8 cellular contexts compared by ENCODE assay signal in genomic region chr10:109852004-109852717, GRCh38.
DNase-seq lines count a peak whose midpoint lies in the region; ATAC-seq and TF ChIP-seq lines count a peak whose summit lies in the region.

No MANE protein-coding gene starts in this region.

- no peak overlapping the region for H3K27ac Mint-ChIP-seq in type B pancreatic cell

- no peaks in the 10 kb centered on the region for H3K27me3 ChIP-seq in Karpas-422 (ENCODE audit: low read length)
- no peaks in the 10 kb centered on the region for H3K27me3 ChIP-seq in SJCRH30
- no peaks in the 10 kb centered on the region for H3K27me3 ChIP-seq in trophoblast cell (ENCODE audit: insufficient read depth, low read length)

- no peak overlapping the region for H2BK5ac ChIP-seq in trophoblast cell (ENCODE audit: low read depth, low read length, poor library complexity)

- H3K36me3 Mint-ChIP-seq in type B pancreatic cell: no peaks in the 10 kb centered on the region

- DNase-seq in ELR (ENCODE audit: low read depth) (peak; percentile 77), Karpas-422 (peak; percentile 88), SJCRH30 (peak; percentile 69 to 85), germinal center (ENCODE audit: low spot score) (peak; percentile 60), trophoblast cell (peak; percentile 24 to 75), type B pancreatic cell (ENCODE audit: extremely low spot score, unreplicated experiment) (peak; percentile 83)
- DNase-seq in activated naive CD4-positive, alpha-beta T cell (lab: John Stamatoyannopoulos, UW): peak; percentile 31 to 61 (median 48)

- H3K14ac ChIP-seq in trophoblast cell (ENCODE audit: low read length): no peak overlapping the region

- H4K20me1 ChIP-seq in Karpas-422 (ENCODE audit: insufficient read depth, low read depth, low read length): no peaks in the 10 kb centered on the region

- peak; percentile 94 for TF ChIP-seq CTCF in type B pancreatic cell (conservative IDR thresholded peaks at IDR 0.05)

- no peak overlapping the region for H4K8ac ChIP-seq in trophoblast cell (ENCODE audit: low read depth, low read length)

- peak; percentile 93 for ATAC-seq in GM21786 (IDR thresholded peaks at IDR 0.05; ENCODE audit: unreplicated experiment)

- H3K27me3 Mint-ChIP-seq in type B pancreatic cell: peaks cover 21% of the 10 kb centered on the region

- H3K79me2 ChIP-seq in Karpas-422 (ENCODE audit: low read length) (no peaks in the 10 kb centered on the region), trophoblast cell (ENCODE audit: control insufficient read depth, insufficient read depth, low read length, poor library complexity) (no peaks in the 10 kb centered on the region)

- no peak overlapping the region for H3K9ac ChIP-seq in Karpas-422 (ENCODE audit: low read length)
- no peak overlapping the region for H3K9ac ChIP-seq in trophoblast cell (ENCODE audit: low read length)

- H4K12ac ChIP-seq in trophoblast cell (ENCODE audit: low read depth, low read length): no peak overlapping the region

- WGBS in trophoblast cell (ENCODE audit: extremely low coverage, insufficient coverage, insufficient read length): no CpG with 5 or more reads among the region's 15 CpGs

- H4K91ac ChIP-seq in trophoblast cell (ENCODE audit: low read depth, low read length): no peak overlapping the region

- H3K4ac ChIP-seq in trophoblast cell (ENCODE audit: low read depth, low read length): no peak overlapping the region

- H2AFZ ChIP-seq in Karpas-422 (ENCODE audit: low read length) (no peak overlapping the region), trophoblast cell (ENCODE audit: insufficient read depth, low read length, poor library complexity) (no peak overlapping the region)

- H3K23ac ChIP-seq in trophoblast cell (ENCODE audit: low read length): no peak overlapping the region

- no peak overlapping the region for H3K18ac ChIP-seq in trophoblast cell (ENCODE audit: low read length)

- no peaks in the 10 kb centered on the region for H3K9me3 ChIP-seq in Karpas-422 (ENCODE audit: low read length)
- no peaks in the 10 kb centered on the region for H3K9me3 ChIP-seq in SJCRH30 (replicated peaks)
- H3K9me3 ChIP-seq in trophoblast cell (ENCODE audit: insufficient read depth, low read depth, low read length): no peaks in the 10 kb centered on the region

- no peak overlapping the region for H2BK120ac ChIP-seq in trophoblast cell (ENCODE audit: insufficient read depth, low read length, poor library complexity)

- no peak overlapping the region for H2AK5ac ChIP-seq in trophoblast cell (ENCODE audit: low read length)

- H3K4me1 ChIP-seq in Karpas-422 (ENCODE audit: low read length) (no peaks in the 10 kb centered on the region), SJCRH30 (no peaks in the 10 kb centered on the region), trophoblast cell (ENCODE audit: control insufficient read depth in 1 of 2, insufficient read depth in 2 of 2, low read length in 2 of 2) (no peaks in the 10 kb centered on the region)

- peaks cover 14% of the 10 kb centered on the region for H3K4me1 Mint-ChIP-seq in type B pancreatic cell (ENCODE audit: unreplicated experiment)

- H3K4me2 ChIP-seq in Karpas-422 (ENCODE audit: low read depth, low read length, poor library complexity, severe bottlenecking) (no peak overlapping the region), trophoblast cell (ENCODE audit: low read length) (no peak overlapping the region)

- no peaks in the 10 kb centered on the region for H3K36me3 ChIP-seq in Karpas-422 (ENCODE audit: insufficient read depth, low read length)
- H3K36me3 ChIP-seq in SJCRH30: no peaks in the 10 kb centered on the region
- no peaks in the 10 kb centered on the region for H3K36me3 ChIP-seq in trophoblast cell (ENCODE audit: control insufficient read depth in 1 of 2, insufficient read depth in 2 of 2, low read length in 2 of 2)

- no peaks in the 10 kb centered on the region for H3K79me1 ChIP-seq in trophoblast cell (ENCODE audit: low read length)

- H3K4me3 ChIP-seq in Karpas-422 (ENCODE audit: low read length) (no peak overlapping the region), SJCRH30 (no peak overlapping the region), trophoblast cell (ENCODE audit: low read depth, low read length) (no peak overlapping the region)

- H3K9me2 ChIP-seq in Karpas-422 (replicated peaks; ENCODE audit: insufficient read depth, low read length): no peaks in the 10 kb centered on the region

- H3K9me3 Mint-ChIP-seq in type B pancreatic cell: no peaks in the 10 kb centered on the region

- H2BK12ac ChIP-seq in trophoblast cell (ENCODE audit: low read length): no peak overlapping the region

- H3K27ac ChIP-seq in Karpas-422 (ENCODE audit: low read length): no peak overlapping the region
- no peak overlapping the region for H3K27ac ChIP-seq in SJCRH30
- no peak overlapping the region for H3K27ac ChIP-seq in trophoblast cell (ENCODE audit: low read depth, low read length)

- H3K4me3 Mint-ChIP-seq in type B pancreatic cell: peak overlapping the region; percentile 21
